In the genomic region with DNA sequence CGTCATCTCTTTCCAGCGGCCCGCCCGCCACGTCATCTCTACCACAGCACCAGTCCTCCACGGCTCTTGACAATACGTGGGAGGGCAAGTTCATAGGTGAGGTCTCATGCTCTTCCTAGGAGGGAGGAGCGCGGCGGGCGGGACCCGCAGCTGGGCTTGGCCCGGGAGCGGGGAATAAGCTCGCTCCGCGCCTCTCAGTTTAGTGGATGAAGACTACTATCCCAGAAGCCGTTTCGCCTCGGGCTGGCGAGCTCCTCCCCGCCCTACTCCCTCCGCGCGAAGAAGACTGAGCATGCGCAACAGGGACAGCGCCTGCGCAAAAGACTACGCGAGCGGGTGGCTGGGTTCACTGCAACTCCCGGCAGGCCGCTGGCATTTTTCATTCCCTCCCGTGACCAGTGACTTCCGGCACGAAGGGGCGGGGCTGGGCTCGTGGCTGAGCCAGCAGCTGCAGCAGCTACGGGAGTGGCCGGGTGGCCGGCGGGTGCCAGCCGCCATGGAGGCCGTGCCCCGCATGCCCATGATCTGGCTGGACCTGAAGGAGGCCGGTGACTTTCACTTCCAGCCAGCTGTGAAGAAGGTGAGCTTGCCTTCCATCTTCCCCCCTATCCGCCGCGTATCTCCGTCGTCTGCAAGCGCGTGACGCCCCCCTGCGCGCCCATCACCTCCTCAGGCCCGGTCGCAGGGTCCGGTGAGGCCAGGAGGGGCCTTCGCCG, we compare ENCODE assay signal across 2 cellular contexts.
A peak's percentile ranks its signal among the peaks of the same experiment; 100 is the strongest.
TF ChIP-seq lines count a peak whose summit lies in the region.

Gene PTPN23, plus strand, starts transcription at position 421 of the 716 bp plus-strand sequence. Its CDS starts 76 bp downstream, at position 497.

TF ChIP-seq in IMR-90, 13 proteins besides CTCF, POLR2A, EP300 and RAD21:
- TF ChIP-seq MAZ (IDR thresholded peaks at IDR 0.05; ENCODE audit: borderline replicate concordance, low read depth, low read length) (peak; percentile 92), CHD1 (IDR thresholded peaks at IDR 0.05; ENCODE audit: low read depth, low read length) (no peak), ELK1 (IDR thresholded peaks at IDR 0.05; ENCODE audit: borderline replicate concordance, low read depth, low read length) (0 out of 2 replicates have a peak, but pooled peaks have one; percentile 19), FOS (IDR thresholded peaks at IDR 0.05; ENCODE audit: low read depth, low read length) (no peak; the same call in 1 of the 2 replicates), CEBPB (IDR thresholded peaks at IDR 0.05; ENCODE audit: low read depth, low read length) (no peak), SMC3 (IDR thresholded peaks at IDR 0.05; ENCODE audit: low read depth, low read length) (no peak), MAFK (IDR thresholded peaks at IDR 0.05; ENCODE audit: low read depth, low read length) (no peak), BHLHE40 (IDR thresholded peaks at IDR 0.05; ENCODE audit: low read depth, low read length) (peak; percentile 98), RCOR1 (IDR thresholded peaks at IDR 0.05; ENCODE audit: insufficient replicate concordance, low read length) (no peak), NFE2L2 (IDR thresholded peaks at IDR 0.05; ENCODE audit: low read depth, low read length) (no peak), RFX5 (IDR thresholded peaks at IDR 0.05; ENCODE audit: low read depth, low read length) (no peak), MXI1 (IDR thresholded peaks at IDR 0.05; ENCODE audit: borderline replicate concordance, low read depth, low read length) (peak; percentile 90; the same call in 1 of the 2 replicates)
- TF ChIP-seq, protein P1, sequence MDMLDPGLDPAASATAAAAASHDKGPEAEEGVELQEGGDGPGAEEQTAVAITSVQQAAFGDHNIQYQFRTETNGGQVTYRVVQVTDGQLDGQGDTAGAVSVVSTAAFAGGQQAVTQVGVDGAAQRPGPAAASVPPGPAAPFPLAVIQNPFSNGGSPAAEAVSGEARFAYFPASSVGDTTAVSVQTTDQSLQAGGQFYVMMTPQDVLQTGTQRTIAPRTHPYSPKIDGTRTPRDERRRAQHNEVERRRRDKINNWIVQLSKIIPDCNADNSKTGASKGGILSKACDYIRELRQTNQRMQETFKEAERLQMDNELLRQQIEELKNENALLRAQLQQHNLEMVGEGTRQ (IDR thresholded peaks at IDR 0.05; ENCODE audit: low read depth, low read length) = peak; percentile 93

TF ChIP-seq in endothelial cell of umbilical vein, 7 proteins besides CTCF, POLR2A, EP300 and RAD21:
- TF ChIP-seq EZH2 (IDR thresholded peaks at IDR 0.05; ENCODE audit: borderline replicate concordance, low read depth, low read length, severe bottlenecking) (no peak), JUN (IDR thresholded peaks at IDR 0.05; ENCODE audit: borderline replicate concordance, insufficient read depth, insufficient read length, low read depth) (no peak), GATA2 (IDR thresholded peaks at IDR 0.05; ENCODE audit: insufficient read depth, insufficient read length, low read depth, low read length) (no peak), POLR2AphosphoS5 (IDR thresholded peaks at IDR 0.05; ENCODE audit: insufficient read depth, low read depth, low read length) (peak; percentile 89), FOS (IDR thresholded peaks at IDR 0.05; ENCODE audit: borderline replicate concordance, insufficient read depth, low read length) (no peak), MYC (IDR thresholded peaks at IDR 0.05; ENCODE audit: low read depth, low read length) (peak; percentile 68)
- TF ChIP-seq, protein P2, sequence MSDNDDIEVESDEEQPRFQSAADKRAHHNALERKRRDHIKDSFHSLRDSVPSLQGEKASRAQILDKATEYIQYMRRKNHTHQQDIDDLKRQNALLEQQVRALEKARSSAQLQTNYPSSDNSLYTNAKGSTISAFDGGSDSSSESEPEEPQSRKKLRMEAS (IDR thresholded peaks at IDR 0.05; ENCODE audit: insufficient read depth, insufficient read length) = peak; percentile 88
